ENCODE assay signal across 21 cellular contexts in the genomic region with DNA sequence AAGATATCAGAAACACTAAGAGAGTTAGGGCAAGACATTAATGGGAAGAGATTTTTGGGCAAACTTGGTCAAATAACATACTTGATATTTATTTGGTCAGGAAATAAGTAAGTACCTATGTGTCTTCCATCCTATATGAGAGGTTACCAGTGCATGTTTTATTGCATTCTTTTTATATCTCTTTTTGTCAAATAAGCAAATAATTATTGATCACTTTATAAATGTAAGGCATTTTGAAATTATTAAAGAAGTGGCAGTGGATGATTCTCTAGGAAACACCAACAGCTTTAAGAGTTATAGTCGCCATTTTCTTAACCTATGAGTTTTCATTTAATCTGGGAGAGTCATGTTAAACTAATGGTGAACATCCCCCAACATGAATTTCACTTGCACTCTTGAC.
DNase-seq lines count a peak whose midpoint lies in the region; FAIRE-seq and TF ChIP-seq lines count a peak whose summit lies in the region.
"Had no signal": no experiment of that assay in that cellular context is flagged by ENCODE, and none has a peak within 500 bp of the region (broad histone marks: within the 10 kb centered on the region; RNA-seq: fewer than 3 reads in every experiment).

No MANE protein-coding gene starts in this region.

- H3K9me3 ChIP-seq in GM23248 (ENCODE audit: low read depth) (no peaks in the 10 kb centered on the region), astrocyte (ENCODE audit: insufficient read depth, low read depth, low read length) (no peaks in the 10 kb centered on the region), mesenchymal stem cell (ENCODE audit: control insufficient read depth, low read length) (peaks cover 10% of the 10 kb centered on the region), smooth muscle cell (replicated peaks; ENCODE audit: low read depth) (peaks cover 8% of the 10 kb centered on the region), OCI-LY7 (ENCODE audit: low read length) (0 out of 2 replicates have a peak, but pooled peaks cover 6% of the 10 kb centered on the region)
- H3K9me3 ChIP-seq: Peyer's patch had no signal

- intact Hi-C loops in OCI-LY7 (cut with micrococcal nuclease; ENCODE audit: unreplicated experiment), result no loop called here

- H3K36me3 Mint-ChIP-seq in astrocyte (ENCODE audit: low read depth, unreplicated experiment) (no peaks in the 10 kb centered on the region), osteocyte (ENCODE audit: unreplicated experiment) (no peaks in the 10 kb centered on the region)

- CTCF ChIA-PET in OCI-LY7 (lab: Charles Lee; ENCODE audit: unreplicated experiment), result no interaction called here

- BruUV-seq in OCI-LY7 (replicated peaks; lab: Mats Ljungman, UMichigan), result no TSS peak

- H3K23ac ChIP-seq in mesenchymal stem cell (ENCODE audit: low read length in 2 of 2), result no peak overlapping the region

- peak overlapping the region; percentile 28 for H3K4me2 ChIP-seq in GM23248 (ENCODE audit: unreplicated experiment)
- H3K4me2 ChIP-seq in astrocyte (ENCODE audit: low read length), result peak overlapping the region; percentile 50
- no peak overlapping the region for H3K4me2 ChIP-seq in mesenchymal stem cell (ENCODE audit: low read length, poor library complexity, severe bottlenecking)
- H3K4me2 ChIP-seq in smooth muscle cell, result peak overlapping the region; percentile 36
- no peak overlapping the region for H3K4me2 ChIP-seq in OCI-LY7 (ENCODE audit: low read length)

- WGBS in GM23248 (ENCODE audit: low coverage in 1 of 2, low lambda C conversion rate in 2 of 2, missing lambda C conversion rate in 2 of 2), 2 experiments, result 63 to 72% methylated on average over 1 of the region's 1 CpG
- no CpG with 5 or more reads among the region's 1 CpG for WGBS in mesenchymal stem cell
- WGBS in smooth muscle cell (ENCODE audit: low lambda C conversion rate), result 91% methylated on average over 1 of the region's 1 CpG

- no peak overlapping the region for H2BK120ac ChIP-seq in mesenchymal stem cell (ENCODE audit: low read depth, low read length)

- no peak overlapping the region for H4K8ac ChIP-seq in mesenchymal stem cell (ENCODE audit: low read length)

- H3K4ac ChIP-seq in mesenchymal stem cell (ENCODE audit: low read depth in 1 of 2, low read length in 2 of 2), result peak overlapping the region in 1 of 2 experiments; percentile 91

- POLR2A ChIA-PET in OCI-LY7 (lab: Charles Lee), result no interaction called here

- no peak overlapping the region for H3K4me3 ChIP-seq in GM23248
- no peak overlapping the region for H3K4me3 ChIP-seq in astrocyte (ENCODE audit: insufficient read depth, low read depth, low read length)
- no peak overlapping the region for H3K4me3 ChIP-seq in mesenchymal stem cell (ENCODE audit: insufficient read depth in 1 of 2, low read depth in 1 of 2, low read length in 2 of 2)
- H3K4me3 ChIP-seq in smooth muscle cell, result no peak overlapping the region
- no peak overlapping the region for H3K4me3 ChIP-seq in OCI-LY7 (ENCODE audit: low read depth, low read length, poor library complexity, severe bottlenecking)
- H3K4me3 ChIP-seq: Peyer's patch had no signal

- H3K4me3 Mint-ChIP-seq in astrocyte (ENCODE audit: unreplicated experiment) (no peak overlapping the region), osteocyte (ENCODE audit: unreplicated experiment) (no peak overlapping the region)
- H3K4me3 Mint-ChIP-seq: B cell; CD4-positive, alpha-beta T cell had no signal

- TF ChIP-seq CTCF in astrocyte (IDR thresholded peaks at IDR 0.05; ENCODE audit: insufficient read depth, low read depth, low read length) (no peak), smooth muscle cell (IDR thresholded peaks at IDR 0.05; ENCODE audit: borderline replicate concordance, insufficient read depth, poor library complexity, severe bottlenecking) (no peak), osteocyte (IDR thresholded peaks at IDR 0.05) (no peak), OCI-LY7 (conservative IDR thresholded peaks at IDR 0.05; ENCODE audit: low read length) (no peak)

- H3F3A ChIP-seq in GM23248 (ENCODE audit: insufficient read depth), result peaks cover 16% of the 10 kb centered on the region
- H3F3A ChIP-seq in smooth muscle cell (ENCODE audit: low read depth), result peaks cover 8% of the 10 kb centered on the region

- H3K4me1 Mint-ChIP-seq in astrocyte (ENCODE audit: low read depth, unreplicated experiment) (peaks cover 19% of the 10 kb centered on the region), osteocyte (ENCODE audit: unreplicated experiment) (no peaks in the 10 kb centered on the region)
- H3K4me1 Mint-ChIP-seq: B cell had no signal

- no peaks in the 10 kb centered on the region for H3K9me2 ChIP-seq in GM23248 (ENCODE audit: insufficient read depth)
- H3K9me2 ChIP-seq in OCI-LY7 (ENCODE audit: insufficient read depth, low read length), result no peaks in the 10 kb centered on the region

- H3K9me3 Mint-ChIP-seq in astrocyte (ENCODE audit: unreplicated experiment) (peaks cover 1% of the 10 kb centered on the region), osteocyte (ENCODE audit: unreplicated experiment) (peaks cover 13% of the 10 kb centered on the region)

- no peak for DNase-seq in GM23248
- DNase-seq in astrocyte (ENCODE audit: low read depth), result no peak
- no peak for DNase-seq in mesenchymal stem cell
- no peak for DNase-seq in smooth muscle cell (lab: John Stamatoyannopoulos, UW; ENCODE audit: unreplicated experiment)
- DNase-seq in NCI-H1930 (lab: John Stamatoyannopoulos, UW), result no peak
- no peak for DNase-seq in osteocyte (ENCODE audit: extremely low spot score, unreplicated experiment)
- no peak for DNase-seq in OCI-LY7 (ENCODE audit: low spot score)
- no peak for DNase-seq in NCI-H446 treated with DMSO at 0.1 percent for 48 hours (lab: John Stamatoyannopoulos, UW)
- DNase-seq: ACHN; CD4-positive, alpha-beta T cell; DMS79; Karpas-422; NCI-H1105 treated with DMSO at 0.1 percent for 48 hours; NCI-H187 treated with DMSO at 0.1 percent for 48 hours; NCI-H2171; NCI-H774; SIG-M5 had no signal

- in situ Hi-C loops in GM23248 (cut with MboI), result no loop called here

- no peak overlapping the region for H2BK15ac ChIP-seq in mesenchymal stem cell (ENCODE audit: low read depth, poor library complexity, severe bottlenecking)

- H2BK12ac ChIP-seq in mesenchymal stem cell (ENCODE audit: low read length in 2 of 2), result no peak overlapping the region

- H3K14ac ChIP-seq in mesenchymal stem cell (ENCODE audit: low read length in 2 of 2), result no peak overlapping the region

- H3K27ac ChIP-seq in GM23248 (peak overlapping the region; percentile 78), astrocyte (ENCODE audit: low read depth, low read length) (peak overlapping the region; percentile 72), mesenchymal stem cell (ENCODE audit: low read length, poor library complexity, severe bottlenecking) (no peak overlapping the region), smooth muscle cell (ENCODE audit: low read depth) (peak overlapping the region; percentile 84), OCI-LY7 (ENCODE audit: low read depth, low read length, poor library complexity, severe bottlenecking) (no peak overlapping the region)

- H3K79me2 ChIP-seq in GM23248 (ENCODE audit: insufficient read depth), result no peaks in the 10 kb centered on the region
- H3K79me2 ChIP-seq in astrocyte (ENCODE audit: insufficient read depth, low read length), result no peaks in the 10 kb centered on the region
- no peaks in the 10 kb centered on the region for H3K79me2 ChIP-seq in smooth muscle cell (ENCODE audit: low read depth)
- H3K79me2 ChIP-seq in OCI-LY7 (ENCODE audit: insufficient read depth, low read depth, low read length), result no peaks in the 10 kb centered on the region

- H2AFZ ChIP-seq in GM23248, result peak overlapping the region; percentile 29; the same call in 1 of the 2 replicates
- peak overlapping the region; percentile 24 for H2AFZ ChIP-seq in astrocyte (ENCODE audit: low read depth, low read length)
- no peak overlapping the region for H2AFZ ChIP-seq in mesenchymal stem cell (ENCODE audit: low read depth, low read length)
- no peak overlapping the region for H2AFZ ChIP-seq in smooth muscle cell (ENCODE audit: low read depth)
- no peak overlapping the region for H2AFZ ChIP-seq in OCI-LY7 (ENCODE audit: low read length)

- FAIRE-seq in astrocyte (lab: Jason Lieb, UNC), result no peak
- FAIRE-seq: GM12892, GM19239 had no signal

- H4K91ac ChIP-seq in mesenchymal stem cell (ENCODE audit: low read length), result no peak overlapping the region

- H3K18ac ChIP-seq in mesenchymal stem cell (ENCODE audit: low read depth in 1 of 2, low read length in 2 of 2), result peak overlapping the region in 1 of 2 experiments; percentile 91

- no peak overlapping the region for H2AK5ac ChIP-seq in mesenchymal stem cell (ENCODE audit: low read length, severe bottlenecking)

- no peaks in the 10 kb centered on the region for H3K27me3 ChIP-seq in GM23248 (replicated peaks; ENCODE audit: insufficient read depth)
- no peaks in the 10 kb centered on the region for H3K27me3 ChIP-seq in astrocyte (ENCODE audit: insufficient read depth, low read length)
- H3K27me3 ChIP-seq in mesenchymal stem cell (ENCODE audit: control insufficient read depth in 1 of 2, insufficient read depth in 1 of 2, low read length in 2 of 2), result no peaks in the 10 kb centered on the region
- no peaks in the 10 kb centered on the region for H3K27me3 ChIP-seq in smooth muscle cell (ENCODE audit: low read depth)
- H3K27me3 ChIP-seq: Peyer's patch had no signal

- 0 out of 2 replicates have a peak overlapping the region, but pooled peaks have one; percentile 23 for H3K9ac ChIP-seq in GM23248
- H3K9ac ChIP-seq in astrocyte (ENCODE audit: low read length), result peak overlapping the region; percentile 31
- peak overlapping the region; percentile 70 for H3K9ac ChIP-seq in mesenchymal stem cell (ENCODE audit: low read length)
- H3K9ac ChIP-seq in smooth muscle cell (ENCODE audit: low read depth), result peak overlapping the region; percentile 37

- no peak overlapping the region for H2BK5ac ChIP-seq in mesenchymal stem cell (ENCODE audit: low read depth, low read length, poor library complexity, severe bottlenecking)

- H3K4me1 ChIP-seq in GM23248 (ENCODE audit: insufficient read depth) (peaks cover 32% of the 10 kb centered on the region), astrocyte (ENCODE audit: insufficient read depth, low read length) (peaks cover 17% of the 10 kb centered on the region), mesenchymal stem cell (ENCODE audit: control insufficient read depth, insufficient read depth, low read depth, low read length) (peaks cover 2% of the 10 kb centered on the region), smooth muscle cell (ENCODE audit: low read depth) (peaks cover 7% of the 10 kb centered on the region), OCI-LY7 (ENCODE audit: insufficient read depth, low read length, poor library complexity, severe bottlenecking) (no peaks in the 10 kb centered on the region)
- H3K4me1 ChIP-seq: Peyer's patch had no signal

- H3K27ac Mint-ChIP-seq in astrocyte (ENCODE audit: unreplicated experiment) (peak overlapping the region; percentile 63), osteocyte (ENCODE audit: unreplicated experiment) (no peak overlapping the region)
- H3K27ac Mint-ChIP-seq: B cell; CD4-positive, alpha-beta T cell had no signal

- H3K79me1 ChIP-seq in mesenchymal stem cell (replicated peaks; ENCODE audit: low read length, poor library complexity, severe bottlenecking), result no peaks in the 10 kb centered on the region

- no peaks in the 10 kb centered on the region for H4K20me1 ChIP-seq in GM23248 (ENCODE audit: insufficient read depth)
- no peaks in the 10 kb centered on the region for H4K20me1 ChIP-seq in astrocyte (ENCODE audit: insufficient read depth, low read length)
- H4K20me1 ChIP-seq in smooth muscle cell (ENCODE audit: low read depth), result no peaks in the 10 kb centered on the region
- no peaks in the 10 kb centered on the region for H4K20me1 ChIP-seq in OCI-LY7 (ENCODE audit: insufficient read depth, low read length)

- H3K27me3 Mint-ChIP-seq in astrocyte (ENCODE audit: low read depth, unreplicated experiment) (no peaks in the 10 kb centered on the region), osteocyte (ENCODE audit: unreplicated experiment) (peaks cover 7% of the 10 kb centered on the region)
- H3K27me3 Mint-ChIP-seq: B cell; CD4-positive, alpha-beta T cell had no signal

- H3K36me3 ChIP-seq in GM23248 (ENCODE audit: low read depth), result no peaks in the 10 kb centered on the region; the same call in 1 of the 2 replicates
- no peaks in the 10 kb centered on the region for H3K36me3 ChIP-seq in astrocyte (ENCODE audit: insufficient read depth, low read length)
- no peaks in the 10 kb centered on the region for H3K36me3 ChIP-seq in mesenchymal stem cell (ENCODE audit: control insufficient read depth in 1 of 2, insufficient read depth in 2 of 2, low read depth in 1 of 2, low read length in 2 of 2)
- H3K36me3 ChIP-seq in smooth muscle cell (ENCODE audit: low read depth), result no peaks in the 10 kb centered on the region
- no peaks in the 10 kb centered on the region for H3K36me3 ChIP-seq in OCI-LY7 (ENCODE audit: insufficient read depth, low read length)
- H3K36me3 ChIP-seq: Peyer's patch had no signal

Comparison
In these comparisons a context has a peak if more than half of its experiments do, and no peak if none do; other contexts are left out.
1. H2AFZ ChIP-seq: peak in GM23248 (single experiment) and astrocyte (single experiment); none in mesenchymal stem cell (single experiment), smooth muscle cell (single experiment) and OCI-LY7 (single experiment).
2. H3K27ac ChIP-seq: peak in GM23248 (single experiment), astrocyte (single experiment) and smooth muscle cell (single experiment); none in mesenchymal stem cell (single experiment) and OCI-LY7 (single experiment).
3. H3K4me2 ChIP-seq: peak in GM23248 (single experiment), astrocyte (single experiment) and smooth muscle cell (single experiment); none in mesenchymal stem cell (single experiment) and OCI-LY7 (single experiment).
4. Peak in every context shown above with its lines, with median percentiles within 50 percentile points of each other: H3K9ac ChIP-seq.